Comparison of ENCODE assay signal across 9 cellular contexts in genomic region chr6:149482542-149483261, GRCh38. TPM values are rescaled to one million over a fixed set of nuclear protein-coding genes. Genes with fewer than 3 reads are reported as not detected.
DNase-seq lines count a peak whose midpoint lies in the region; ATAC-seq and TF ChIP-seq lines count a peak whose summit lies in the region.
"Had no signal": no experiment of that assay in that cellular context is flagged by ENCODE, and none has a peak within 500 bp of the region (broad histone marks: within the 10 kb centered on the region; RNA-seq: fewer than 3 reads in every experiment).

No MANE protein-coding gene starts in this region.

- no peaks in the 10 kb centered on the region for H3K36me3 ChIP-seq in right atrium auricular region

- H3K9me3 Mint-ChIP-seq in activated CD8-positive, alpha-beta T cell treated with anti-CD3 and anti-CD28 coated beads, Interleukin-2, amount 10 ng/mL, durations not matched to agents 7 days and 5 days (ENCODE audit: insufficient read depth) = no peaks in the 10 kb centered on the region

- ATAC-seq in HG03097 (IDR thresholded peaks at IDR 0.05; ENCODE audit: low FRiP score, unreplicated experiment) = peak; percentile 0
- ATAC-seq in activated CD8-positive, alpha-beta T cell treated with anti-CD3 and anti-CD28 coated beads, Interleukin-2, amount 10 ng/mL, durations not matched to agents 7 days and 5 days = peak; percentile 22
- ATAC-seq in HG03432 (IDR thresholded peaks at IDR 0.05; ENCODE audit: unreplicated experiment) = no peak
- ATAC-seq in GM19035 (IDR thresholded peaks at IDR 0.05; ENCODE audit: unreplicated experiment) = no peak

- H3K9me3 ChIP-seq in right atrium auricular region = no peaks in the 10 kb centered on the region

- TF ChIP-seq CTCF in right atrium auricular region (IDR thresholded peaks at IDR 0.05) = no peak

- H3K27ac ChIP-seq in right atrium auricular region = peak overlapping the region; percentile 69 to 73
- H3K27ac ChIP-seq in substantia nigra (ENCODE audit: low read depth, low read length, poor library complexity, severe bottlenecking) = peak overlapping the region; percentile 46
- H3K27ac ChIP-seq: SK-N-MC had no signal

- peaks cover 0 to 26% of the 10 kb centered on the region in 2 donors for H3K4me1 ChIP-seq in right atrium auricular region

- H3K27me3 Mint-ChIP-seq in activated CD8-positive, alpha-beta T cell treated with anti-CD3 and anti-CD28 coated beads, Interleukin-2, amount 10 ng/mL, durations not matched to agents 7 days and 5 days (ENCODE audit: low read depth) = no peaks in the 10 kb centered on the region

- DNase-seq in activated CD8-positive, alpha-beta T cell treated with anti-CD3 and anti-CD28 coated beads, Interleukin-2, amount 10 ng/mL, durations not matched to agents 7 days and 5 days = peak; percentile 42
- no peak for DNase-seq in right atrium auricular region (ENCODE audit: low spot score)
- DNase-seq in substantia nigra (lab: John Stamatoyannopoulos, UW) = no peak
- no peak for DNase-seq in posterior cingulate gyrus
- no peak for DNase-seq in DMS79 treated with DMSO at 0.1 percent for 48 hours (lab: John Stamatoyannopoulos, UW)

- peak overlapping the region; percentile 96 for H3K27ac Mint-ChIP-seq in activated CD8-positive, alpha-beta T cell treated with anti-CD3 and anti-CD28 coated beads, Interleukin-2, amount 10 ng/mL, durations not matched to agents 7 days and 5 days

- H3K36me3 Mint-ChIP-seq in activated CD8-positive, alpha-beta T cell treated with anti-CD3 and anti-CD28 coated beads, Interleukin-2, amount 10 ng/mL, durations not matched to agents 7 days and 5 days (ENCODE audit: low read depth) = peaks cover 3% of the 10 kb centered on the region

- peak overlapping the region; percentile 84 for H3K4me3 Mint-ChIP-seq in activated CD8-positive, alpha-beta T cell treated with anti-CD3 and anti-CD28 coated beads, Interleukin-2, amount 10 ng/mL, durations not matched to agents 7 days and 5 days

- POLR2A ChIA-PET in activated CD8-positive, alpha-beta T cell treated with anti-CD3 and anti-CD28 coated beads, Interleukin-2, amount 10 ng/mL, durations not matched to agents 7 days and 5 days (lab: Charles Lee) = interaction anchor here (0.6 to 3.0 kb wide), 5 partner anchors 29 to 451 kb away, joined by 3 to 13 read pairs (median 4); partner anchors contain the start of gene PPIL4

- peak overlapping the region; percentile 18 to 48 for H3K4me3 ChIP-seq in right atrium auricular region
- H3K4me3 ChIP-seq: SK-N-MC had no signal

- peaks cover 58% of the 10 kb centered on the region for H3K4me1 Mint-ChIP-seq in activated CD8-positive, alpha-beta T cell treated with anti-CD3 and anti-CD28 coated beads, Interleukin-2, amount 10 ng/mL, durations not matched to agents 7 days and 5 days (ENCODE audit: low read depth)

- no peaks in the 10 kb centered on the region for H3K27me3 ChIP-seq in right atrium auricular region

- CTCF ChIA-PET in activated CD8-positive, alpha-beta T cell treated with anti-CD3 and anti-CD28 coated beads, Interleukin-2, amount 10 ng/mL, durations not matched to agents 7 days and 5 days (lab: Charles Lee) = interaction anchor here (0.9 to 3.9 kb wide), 7 partner anchors 9 to 454 kb away, joined by 3 to 24 read pairs (median 4); no protein-coding TSS in a partner anchor

- intact Hi-C loops in posterior cingulate gyrus (cut with DNase I) = no loop called here

RNA-seq across cellular contexts. Expression of gene ZC3H12D, which starts 2.1 kb away (rescaled TPM):
- 1 to 10 TPM; 6.0 to 6.1 TPM for total RNA-seq in activated CD8-positive, alpha-beta T cell treated with anti-CD3 and anti-CD28 coated beads, Interleukin-2, amount 10 ng/mL, durations not matched to agents 7 days and 5 days
- total RNA-seq in right atrium auricular region = 1 to 10 TPM in 1 of 2 donors, under 1 TPM in 1; 0.30 to 1.3 TPM

Comparison
In these comparisons a context has a peak if more than half of its experiments do, and no peak if none do; other contexts are left out.
1. ATAC-seq: peak in HG03097 (single experiment) and activated CD8-positive, alpha-beta T cell treated with anti-CD3 and anti-CD28 coated beads, Interleukin-2, amount 10 ng/mL, durations not matched to agents 7 days and 5 days (single experiment); none in HG03432 (single experiment) and GM19035 (single experiment).